ENCODE assay signal across 12 cellular contexts in genomic region chr3:47225310-47225906, GRCh38.
A peak's percentile ranks its signal among the peaks of the same experiment; 100 is the strongest.
DNase-seq lines count a peak whose midpoint lies in the region; ATAC-seq and TF ChIP-seq lines count a peak whose summit lies in the region.
"Had no signal": no experiment of that assay in that cellular context is flagged by ENCODE, and none has a peak within 500 bp of the region (broad histone marks: within the 10 kb centered on the region; RNA-seq: fewer than 3 reads in every experiment).

No MANE protein-coding gene starts in this region.

- in situ Hi-C loops in KBM-7 (cut with MboI; ENCODE audit: low pct_unique_long_range_greater_than_20kb, low sequenced_read_pairs) = no loop called here

- TF ChIP-seq CTCF in fibroblast of mammary gland (conservative IDR thresholded peaks at IDR 0.05; ENCODE audit: control insufficient read depth, insufficient read depth, low read depth, low read length) = no peak

- no peak overlapping the region for H3K4me3 ChIP-seq in fibroblast of mammary gland (ENCODE audit: control insufficient read depth, low read depth, low read length)
- H3K4me3 ChIP-seq: SJSA1 had no signal

- DNase-seq in Ammon's horn (ENCODE audit: low spot score) (peak; percentile 56), KBM-7 (peak; percentile 71), fibroblast of mammary gland (ENCODE audit: low read depth) (peak; percentile 6), glomerular visceral epithelial cell (ENCODE audit: extremely low spot score) (no peak), COLO829 (ENCODE audit: low spot score) (no peak), NCI-H1092 (lab: John Stamatoyannopoulos, UW) (no peak), DMS153 treated with DMSO at 0.1 percent for 48 hours (lab: John Stamatoyannopoulos, UW; ENCODE audit: unreplicated experiment) (no peak)
- DNase-seq: activated T-cell treated with anti-CD3 and anti-CD28 coated beads, Interleukin-2, amount 50 U/mL, for 4 hours; CD4-positive, alpha-beta memory T cell; kidney glomerular epithelial cell had no signal

- ATAC-seq in GM19452 (IDR thresholded peaks at IDR 0.05; ENCODE audit: unreplicated experiment) = peak; percentile 71
- ATAC-seq: activated T-cell treated with anti-CD3 and anti-CD28 coated beads, Interleukin-2, amount 50 U/mL, for 4 hours had no signal

Comparison
In these comparisons a context has a peak if more than half of its experiments do, and no peak if none do; other contexts are left out.
1. DNase-seq: peak in Ammon's horn (single experiment), KBM-7 (single experiment) and fibroblast of mammary gland (single experiment); none in glomerular visceral epithelial cell (single experiment), COLO829 (single experiment), NCI-H1092 (single experiment) and DMS153 treated with DMSO at 0.1 percent for 48 hours (single experiment).